In the genomic region with DNA sequence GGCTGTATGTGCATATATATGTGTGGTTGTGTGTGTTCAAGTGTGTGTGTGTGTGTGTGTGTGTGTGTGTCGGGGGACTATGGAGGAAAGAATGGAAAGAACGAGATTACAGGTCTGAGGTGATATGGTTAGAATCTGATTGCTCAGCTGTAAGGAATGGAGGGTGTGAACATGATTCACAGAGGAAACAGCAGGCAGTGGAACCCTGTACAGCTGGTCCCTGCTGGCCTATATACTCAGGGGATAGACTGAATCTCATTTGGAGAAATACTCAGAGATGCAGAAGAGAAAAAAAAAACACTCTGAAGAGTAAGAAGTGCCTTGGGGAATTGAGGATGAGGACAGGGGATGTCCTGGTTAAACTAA, we compare ENCODE assay signal across 12 cellular contexts.
DNase-seq lines count a peak whose midpoint lies in the region; ATAC-seq and TF ChIP-seq lines count a peak whose summit lies in the region.
"Had no signal": no experiment of that assay in that cellular context is flagged by ENCODE, and none has a peak within 500 bp of the region (broad histone marks: within the 10 kb centered on the region; RNA-seq: fewer than 3 reads in every experiment).

No MANE protein-coding gene starts in this region.

- peak overlapping the region in 2 of 3 experiments; percentile 7 to 10 for H3K4me3 ChIP-seq in mammary epithelial cell (replicated peaks in 1 of 3; ENCODE audit: insufficient read depth in 1 of 3, low read depth in 2 of 3, low read length in 3 of 3)
- no peak overlapping the region for H3K4me3 ChIP-seq in muscle layer of duodenum (ENCODE audit: low read depth in 1 of 2, low read length in 2 of 2)
- H3K4me3 ChIP-seq in A673 (ENCODE audit: low read depth, low read length, poor library complexity, severe bottlenecking) = no peak overlapping the region
- H3K4me3 ChIP-seq: ovary had no signal

- BruUV-seq in mammary epithelial cell (replicated peaks; lab: Mats Ljungman, UMichigan) (no TSS peak), A673 (replicated peaks; lab: Mats Ljungman, UMichigan) (no TSS peak)

- peak overlapping the region; percentile 58 for H3K4me2 ChIP-seq in mammary epithelial cell (ENCODE audit: insufficient read depth, low read depth, low read length)

- CTCF ChIA-PET in mammary epithelial cell (lab: Charles Lee; ENCODE audit: low non-redundant PET) (interaction anchor here (0.5 to 0.6 kb wide), 2 partner anchors 125 to 373 kb away, joined by 3 to 4 read pairs; no protein-coding TSS in a partner anchor), A673 (lab: Charles Lee) (no interaction called here)

- dilution Hi-C loops in mammary epithelial cell (cut with HindIII; ENCODE audit: low sequenced_read_pairs) = no loop called here

- H3K27me3 ChIP-seq in mammary epithelial cell (ENCODE audit: insufficient read depth, low read length) (no peaks in the 10 kb centered on the region), muscle layer of duodenum (ENCODE audit: low read depth, low read length) (no peaks in the 10 kb centered on the region), A673 (replicated peaks; ENCODE audit: insufficient read depth, low read depth, low read length, poor library complexity) (no peaks in the 10 kb centered on the region)
- H3K27me3 ChIP-seq: ovary had no signal

- TF ChIP-seq CTCF in mammary epithelial cell (conservative IDR thresholded peaks at IDR 0.05 in 1 of 2, IDR thresholded peaks at IDR 0.05 in 1 of 2; ENCODE audit: extremely low read depth in 1 of 2, insufficient read depth in 1 of 2, low read depth in 1 of 2, low read length in 2 of 2) = no peak
- no peak for TF ChIP-seq CTCF in A673 (conservative IDR thresholded peaks at IDR 0.05; ENCODE audit: low read depth, low read length)

- no peaks in the 10 kb centered on the region for H3K9me3 ChIP-seq in mammary epithelial cell (replicated peaks; ENCODE audit: insufficient read depth, low read length)
- no peaks in the 10 kb centered on the region for H3K9me3 ChIP-seq in muscle layer of duodenum (ENCODE audit: control insufficient read depth in 1 of 2, low read length in 2 of 2)
- H3K9me3 ChIP-seq in A673 (ENCODE audit: low read depth, low read length, poor library complexity, severe bottlenecking) = no peaks in the 10 kb centered on the region
- H3K9me3 ChIP-seq: ovary had no signal

- WGBS in mammary epithelial cell (ENCODE audit: low coverage, missing lambda C conversion rate) = 0% methylated on average over 2 of the region's 2 CpGs

- intact Hi-C loops in mammary epithelial cell (cut with micrococcal nuclease) (loop anchor here (1.0 to 10.0 kb wide), 6 partner anchors 27 to 430 kb away; no protein-coding TSS in a partner anchor), A673 (cut with micrococcal nuclease; ENCODE audit: unreplicated experiment) (no loop called here)

- H3K27ac ChIP-seq in mammary epithelial cell (ENCODE audit: insufficient read depth, low read depth, low read length) (peak overlapping the region; percentile 98), muscle layer of duodenum (ENCODE audit: low read length) (peak overlapping the region; percentile 46), A673 (ENCODE audit: low read depth, low read length, poor library complexity, severe bottlenecking) (no peak overlapping the region)
- H3K27ac ChIP-seq: ovary had no signal

- peak overlapping the region; percentile 80 for H2AFZ ChIP-seq in mammary epithelial cell (ENCODE audit: low read depth, low read length)

- ATAC-seq in GM21526 (IDR thresholded peaks at IDR 0.05; ENCODE audit: low FRiP score, unreplicated experiment) = no peak

- H3K36me3 ChIP-seq in mammary epithelial cell (ENCODE audit: insufficient read depth, low read length) = no peaks in the 10 kb centered on the region
- no peaks in the 10 kb centered on the region for H3K36me3 ChIP-seq in muscle layer of duodenum (ENCODE audit: control insufficient read depth in 1 of 2, insufficient read depth in 2 of 2, low read length in 2 of 2)
- no peaks in the 10 kb centered on the region for H3K36me3 ChIP-seq in A673 (ENCODE audit: insufficient read depth, low read length, poor library complexity, severe bottlenecking)
- H3K36me3 ChIP-seq: ovary had no signal

- in situ Hi-C loops in mammary epithelial cell (cut with MboI; ENCODE audit: low sequenced_read_pairs in 2 of 2) = no loop called here

- no peaks in the 10 kb centered on the region for H3K79me2 ChIP-seq in mammary epithelial cell (ENCODE audit: insufficient read depth, low read length)

- POLR2A ChIA-PET in A673 (lab: Charles Lee; ENCODE audit: low non-redundant PET) = no interaction called here

- H3K9ac ChIP-seq in mammary epithelial cell (ENCODE audit: insufficient read depth, low read length) = peak overlapping the region; percentile 72

- peak; percentile 47 for DNase-seq in AG08396 (ENCODE audit: low spot score)
- DNase-seq in NCI-H1694 treated with DMSO at 0.1 percent for 48 hours (lab: John Stamatoyannopoulos, UW) = peak; percentile 21
- DNase-seq in mammary epithelial cell = peak; percentile 91
- no peak for DNase-seq in activated gamma-delta T cell (lab: John Stamatoyannopoulos, UW)
- DNase-seq in A673 (ENCODE audit: low spot score) = no peak
- DNase-seq in ecto neural progenitor cell (ENCODE audit: low spot score) = no peak
- DNase-seq: activated CD4-positive, alpha-beta T cell treated with anti-CD3 and anti-CD28 coated beads, Interleukin-2, amount 50 U/mL, for 1 hour; activated naive CD4-positive, alpha-beta T cell treated with anti-CD3 and anti-CD28 coated beads, Interleukin-2, amount 50 U/mL, for 16 hours; effector CD8-positive, alpha-beta T cell; ovary had no signal

- H3K4me1 ChIP-seq in mammary epithelial cell (ENCODE audit: insufficient read depth, low read length) (peaks cover 63% of the 10 kb centered on the region), muscle layer of duodenum (ENCODE audit: control insufficient read depth in 1 of 2, insufficient read depth in 2 of 2, low read length in 2 of 2) (peaks cover 0 to 3% of the 10 kb centered on the region in 2 donors), A673 (ENCODE audit: insufficient read depth, low read length, poor library complexity, severe bottlenecking) (no peaks in the 10 kb centered on the region)

- H4K20me1 ChIP-seq in mammary epithelial cell (ENCODE audit: insufficient read depth, low read length) = no peaks in the 10 kb centered on the region

Comparison
In these comparisons a context has a peak if more than half of its experiments do, and no peak if none do; other contexts are left out.
1. DNase-seq: peak in AG08396 (single experiment), NCI-H1694 treated with DMSO at 0.1 percent for 48 hours (single experiment) and mammary epithelial cell (single experiment); none in activated gamma-delta T cell (single experiment), A673 (single experiment) and ecto neural progenitor cell (single experiment).
2. H3K4me3 ChIP-seq: peak in mammary epithelial cell (2 of 3); none in muscle layer of duodenum (0 of 2) and A673 (single experiment).